ENCODE assay signal across 2 cellular contexts in the genomic region with DNA sequence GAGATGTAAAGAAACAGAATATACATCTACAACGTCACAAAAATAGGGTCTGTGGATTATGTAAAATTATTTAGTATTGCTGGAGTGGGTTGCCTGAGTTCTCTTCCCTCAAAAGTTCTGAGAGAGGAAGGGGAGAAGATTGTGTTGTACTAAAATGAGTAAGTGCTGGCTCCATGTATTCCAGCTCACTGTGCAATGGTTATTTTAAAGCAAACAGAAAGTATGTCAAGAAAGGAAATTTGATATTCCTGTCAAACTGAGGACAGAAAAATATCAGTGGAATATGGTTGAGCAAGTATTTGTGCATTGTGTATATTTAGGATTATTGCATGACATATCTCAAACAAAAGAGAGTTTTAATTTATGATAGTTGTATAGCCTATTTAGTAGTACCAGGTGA.
TF ChIP-seq lines count a peak whose summit lies in the region.

No MANE protein-coding gene starts in this region.

TF ChIP-seq in IMR-90, 13 proteins besides CTCF, POLR2A, EP300 and RAD21:
- TF ChIP-seq FOS (IDR thresholded peaks at IDR 0.05; ENCODE audit: low read depth, low read length) = no peak
- TF ChIP-seq MAZ (IDR thresholded peaks at IDR 0.05; ENCODE audit: borderline replicate concordance, low read depth, low read length) = no peak
- TF ChIP-seq CEBPB (IDR thresholded peaks at IDR 0.05; ENCODE audit: low read depth, low read length) = no peak
- TF ChIP-seq CHD1 (IDR thresholded peaks at IDR 0.05; ENCODE audit: low read depth, low read length) = no peak
- TF ChIP-seq MXI1 (IDR thresholded peaks at IDR 0.05; ENCODE audit: borderline replicate concordance, low read depth, low read length) = no peak
- TF ChIP-seq NFE2L2 (IDR thresholded peaks at IDR 0.05; ENCODE audit: low read depth, low read length) = no peak
- TF ChIP-seq SMC3 (IDR thresholded peaks at IDR 0.05; ENCODE audit: low read depth, low read length) = no peak
- TF ChIP-seq BHLHE40 (IDR thresholded peaks at IDR 0.05; ENCODE audit: low read depth, low read length) = no peak
- no peak for TF ChIP-seq RCOR1 (IDR thresholded peaks at IDR 0.05; ENCODE audit: insufficient replicate concordance, low read length)
- TF ChIP-seq MAFK (IDR thresholded peaks at IDR 0.05; ENCODE audit: low read depth, low read length) = no peak
- no peak for TF ChIP-seq RFX5 (IDR thresholded peaks at IDR 0.05; ENCODE audit: low read depth, low read length)
- TF ChIP-seq, protein P1, sequence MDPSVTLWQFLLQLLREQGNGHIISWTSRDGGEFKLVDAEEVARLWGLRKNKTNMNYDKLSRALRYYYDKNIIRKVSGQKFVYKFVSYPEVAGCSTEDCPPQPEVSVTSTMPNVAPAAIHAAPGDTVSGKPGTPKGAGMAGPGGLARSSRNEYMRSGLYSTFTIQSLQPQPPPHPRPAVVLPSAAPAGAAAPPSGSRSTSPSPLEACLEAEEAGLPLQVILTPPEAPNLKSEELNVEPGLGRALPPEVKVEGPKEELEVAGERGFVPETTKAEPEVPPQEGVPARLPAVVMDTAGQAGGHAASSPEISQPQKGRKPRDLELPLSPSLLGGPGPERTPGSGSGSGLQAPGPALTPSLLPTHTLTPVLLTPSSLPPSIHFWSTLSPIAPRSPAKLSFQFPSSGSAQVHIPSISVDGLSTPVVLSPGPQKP (IDR thresholded peaks at IDR 0.05; ENCODE audit: borderline replicate concordance, low read depth, low read length) = no peak
- TF ChIP-seq, protein P2, sequence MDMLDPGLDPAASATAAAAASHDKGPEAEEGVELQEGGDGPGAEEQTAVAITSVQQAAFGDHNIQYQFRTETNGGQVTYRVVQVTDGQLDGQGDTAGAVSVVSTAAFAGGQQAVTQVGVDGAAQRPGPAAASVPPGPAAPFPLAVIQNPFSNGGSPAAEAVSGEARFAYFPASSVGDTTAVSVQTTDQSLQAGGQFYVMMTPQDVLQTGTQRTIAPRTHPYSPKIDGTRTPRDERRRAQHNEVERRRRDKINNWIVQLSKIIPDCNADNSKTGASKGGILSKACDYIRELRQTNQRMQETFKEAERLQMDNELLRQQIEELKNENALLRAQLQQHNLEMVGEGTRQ (IDR thresholded peaks at IDR 0.05; ENCODE audit: low read depth, low read length) = no peak

TF ChIP-seq in H1, 55 proteins besides CTCF, POLR2A, EP300 and RAD21:
- TF ChIP-seq FOSL1 (IDR thresholded peaks at IDR 0.05; ENCODE audit: insufficient read depth, low read depth, low read length) = no peak
- TF ChIP-seq JUND (IDR thresholded peaks at IDR 0.05; ENCODE audit: low read length) = no peak
- TF ChIP-seq SIN3A (conservative IDR thresholded peaks at IDR 0.05 in 1 of 2, IDR thresholded peaks at IDR 0.05 in 1 of 2; ENCODE audit: low read depth in 1 of 2, low read length in 2 of 2) = no peak
- TF ChIP-seq SAP30 (IDR thresholded peaks at IDR 0.05; ENCODE audit: insufficient read depth, insufficient replicate concordance, low read length) = no peak
- TF ChIP-seq KDM5A (IDR thresholded peaks at IDR 0.05; ENCODE audit: low read length) = no peak
- no peak for TF ChIP-seq SRF (IDR thresholded peaks at IDR 0.05; ENCODE audit: low read depth, low read length)
- TF ChIP-seq, protein P3, sequence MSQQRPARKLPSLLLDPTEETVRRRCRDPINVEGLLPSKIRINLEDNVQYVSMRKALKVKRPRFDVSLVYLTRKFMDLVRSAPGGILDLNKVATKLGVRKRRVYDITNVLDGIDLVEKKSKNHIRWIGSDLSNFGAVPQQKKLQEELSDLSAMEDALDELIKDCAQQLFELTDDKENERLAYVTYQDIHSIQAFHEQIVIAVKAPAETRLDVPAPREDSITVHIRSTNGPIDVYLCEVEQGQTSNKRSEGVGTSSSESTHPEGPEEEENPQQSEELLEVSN (IDR thresholded peaks at IDR 0.05) = no peak
- TF ChIP-seq SP2 (IDR thresholded peaks at IDR 0.05; ENCODE audit: low read length) = no peak
- no peak for TF ChIP-seq GABPA (IDR thresholded peaks at IDR 0.05; ENCODE audit: borderline replicate concordance, insufficient read depth, low read length)
- TF ChIP-seq RFX5 (IDR thresholded peaks at IDR 0.05; ENCODE audit: borderline replicate concordance, low read depth, low read length) = no peak
- no peak for TF ChIP-seq SP4 (IDR thresholded peaks at IDR 0.05; ENCODE audit: low read length)
